Comparison of ENCODE assay signal across 30 cellular contexts in genomic region chr5:32482193-32482592, GRCh38.
"Had no signal": no experiment of that assay in that cellular context is flagged by ENCODE, and none has a peak within 500 bp of the region (broad histone marks: within the 10 kb centered on the region; RNA-seq: fewer than 3 reads in every experiment).

No MANE protein-coding gene starts in this region.

- H3K36me3 Mint-ChIP-seq: immature natural killer cell; naive thymus-derived CD4-positive, alpha-beta T cell; natural killer cell treated with Interleukin-12 subunit alpha and Interleukin-12 subunit beta and Interleukin-15 and Interleukin-18, amount 100 ng/mL, for 72 hours; stimulated activated naive B cell treated with anti-CD40 and anti-IgM and Interleukin-4, amounts not matched to agents 10 μg/mL and 1 μg/mL and 100 μg/mL, for 72 hours had no signal

- ATAC-seq: heart left ventricle; left ventricle myocardium superior; lower lobe of right lung; naive thymus-derived CD4-positive, alpha-beta T cell; natural killer cell treated with Interleukin-12 subunit alpha and Interleukin-12 subunit beta and Interleukin-15 and Interleukin-18, amount 100 ng/mL, for 72 hours; right cardiac atrium; stimulated activated naive B cell treated with anti-CD40 and anti-IgM and Interleukin-4, amounts not matched to agents 10 μg/mL and 1 μg/mL and 100 μg/mL, for 72 hours; stimulated activated naive CD8-positive, alpha-beta T cell treated with anti-CD3 and anti-CD28 coated beads, Interleukin-15, Interleukin-2, amounts not matched to agents 100 U/mL and 50 U/mL, for 24 hours; upper lobe of right lung had no signal

- H3K27ac Mint-ChIP-seq: natural killer cell treated with Interleukin-12 subunit alpha and Interleukin-12 subunit beta and Interleukin-15 and Interleukin-18, amount 100 ng/mL, for 72 hours; stimulated activated naive B cell treated with anti-CD40 and anti-IgM and Interleukin-4, amounts not matched to agents 10 μg/mL and 1 μg/mL and 100 μg/mL, for 72 hours had no signal

- H3K27me3 ChIP-seq: heart left ventricle, ovary, sigmoid colon, stomach, testis, thyroid gland, transverse colon, upper lobe of right lung had no signal

- H3K36me3 ChIP-seq: heart left ventricle, lower lobe of right lung, ovary, prostate gland, sigmoid colon, stomach, thyroid gland, transverse colon, upper lobe of right lung had no signal

- H3K4me1 ChIP-seq: heart left ventricle, lower lobe of right lung, prostate gland, sigmoid colon, stomach, testis, thyroid gland, transverse colon, upper lobe of right lung had no signal

- H3K4me1 Mint-ChIP-seq: immature natural killer cell; naive thymus-derived CD4-positive, alpha-beta T cell; stimulated activated naive B cell treated with anti-CD40 and anti-IgM and Interleukin-4, amounts not matched to agents 10 μg/mL and 1 μg/mL and 100 μg/mL, for 72 hours had no signal

- H3K4me3 ChIP-seq: heart left ventricle, lower lobe of right lung, ovary, prostate gland, sigmoid colon, smooth muscle cell, stomach, testis, thyroid gland, transverse colon, upper lobe of right lung had no signal

- H3K9me3 ChIP-seq: heart left ventricle, lower lobe of right lung, ovary, prostate gland, sigmoid colon, stomach, testis, thyroid gland, transverse colon, upper lobe of right lung had no signal

- H3K9me3 Mint-ChIP-seq: immature natural killer cell; naive thymus-derived CD4-positive, alpha-beta T cell; natural killer cell treated with Interleukin-12 subunit alpha and Interleukin-12 subunit beta and Interleukin-15 and Interleukin-18, amount 100 ng/mL, for 72 hours; stimulated activated naive B cell treated with anti-CD40 and anti-IgM and Interleukin-4, amounts not matched to agents 10 μg/mL and 1 μg/mL and 100 μg/mL, for 72 hours had no signal

- DNase-seq: heart left ventricle; hypothalamus; immature natural killer cell; kidney; left ventricle myocardium superior; lower lobe of right lung; mammary epithelial cell; mesenchymal stem cell; naive thymus-derived CD4-positive, alpha-beta T cell; ovary; posterior cingulate gyrus; retina; right cardiac atrium; sigmoid colon; stimulated activated CD4-positive, alpha-beta T cell treated with anti-CD3 and anti-CD28 coated beads, Interleukin-1b, Interleukin-23, amount 100 ng/mL, for 48 hours; stimulated activated CD4-positive, alpha-beta T cell treated with anti-CD3 and anti-CD28 coated beads, Interleukin-2, amount 100 ng/mL, for 48 hours; stimulated activated CD4-positive, alpha-beta T cell treated with anti-CD3 and anti-CD28 coated beads, Interleukin-4, amount 100 ng/mL, for 4 hours; stimulated activated CD8-positive, alpha-beta memory T cell treated with anti-CD3 and anti-CD28 coated beads, Interleukin-4, amount 100 ng/mL, for 48 hours; stimulated activated naive B cell treated with anti-CD40 and anti-IgM and Interleukin-4, amounts not matched to agents 10 μg/mL and 1 μg/mL and 100 μg/mL, for 72 hours; stimulated activated naive CD8-positive, alpha-beta T cell treated with anti-CD3 and anti-CD28 coated beads, Interleukin-15, Interleukin-2, amounts not matched to agents 100 U/mL and 50 U/mL, for 24 hours; stomach; testis; thyroid gland; transverse colon; upper lobe of right lung had no signal

- H3K4me3 Mint-ChIP-seq: immature natural killer cell; naive thymus-derived CD4-positive, alpha-beta T cell; natural killer cell treated with Interleukin-12 subunit alpha and Interleukin-12 subunit beta and Interleukin-15 and Interleukin-18, amount 100 ng/mL, for 72 hours; stimulated activated naive B cell treated with anti-CD40 and anti-IgM and Interleukin-4, amounts not matched to agents 10 μg/mL and 1 μg/mL and 100 μg/mL, for 72 hours had no signal

- FAIRE-seq: islet of Langerhans, kidney, urothelium cell line had no signal

- H3K27ac ChIP-seq: heart left ventricle, lower lobe of right lung, ovary, prostate gland, sigmoid colon, stomach, testis, thyroid gland, transverse colon, upper lobe of right lung had no signal
